ENCODE assay signal across 1 cellular context in genomic region chr15:100050877-100051786, GRCh38.
TF ChIP-seq lines count a peak whose summit lies in the region.

No MANE protein-coding gene starts in this region.

TF ChIP-seq in IMR-90, 13 proteins besides CTCF, POLR2A, EP300 and RAD21 (continued from another document):
- TF ChIP-seq, protein P1, sequence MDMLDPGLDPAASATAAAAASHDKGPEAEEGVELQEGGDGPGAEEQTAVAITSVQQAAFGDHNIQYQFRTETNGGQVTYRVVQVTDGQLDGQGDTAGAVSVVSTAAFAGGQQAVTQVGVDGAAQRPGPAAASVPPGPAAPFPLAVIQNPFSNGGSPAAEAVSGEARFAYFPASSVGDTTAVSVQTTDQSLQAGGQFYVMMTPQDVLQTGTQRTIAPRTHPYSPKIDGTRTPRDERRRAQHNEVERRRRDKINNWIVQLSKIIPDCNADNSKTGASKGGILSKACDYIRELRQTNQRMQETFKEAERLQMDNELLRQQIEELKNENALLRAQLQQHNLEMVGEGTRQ (IDR thresholded peaks at IDR 0.05; ENCODE audit: low read depth, low read length): no peak
- TF ChIP-seq FOS (IDR thresholded peaks at IDR 0.05; ENCODE audit: low read depth, low read length) (no peak), RFX5 (IDR thresholded peaks at IDR 0.05; ENCODE audit: low read depth, low read length) (no peak), BHLHE40 (IDR thresholded peaks at IDR 0.05; ENCODE audit: low read depth, low read length) (no peak), CHD1 (IDR thresholded peaks at IDR 0.05; ENCODE audit: low read depth, low read length) (no peak)
